ENCODE assay signal across 18 cellular contexts in the genomic region with DNA sequence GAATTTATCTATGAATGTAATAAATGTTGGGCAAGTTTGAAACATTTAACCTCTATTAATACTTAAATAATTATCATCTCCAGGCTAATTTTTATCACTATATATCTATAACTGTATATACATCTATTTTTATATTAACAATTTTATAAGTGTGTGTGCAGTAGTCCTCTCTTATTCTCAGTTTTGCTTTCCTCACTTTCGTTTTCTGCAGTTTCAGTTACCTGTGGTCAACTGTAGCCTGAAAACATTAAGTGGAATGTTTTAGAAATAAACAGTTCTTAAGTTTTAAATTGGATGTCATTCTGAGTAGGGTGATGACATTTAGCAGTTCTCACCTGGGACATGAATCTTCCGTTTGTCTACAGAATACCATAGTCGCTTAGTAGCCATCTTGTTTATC.
DNase-seq lines count a peak whose midpoint lies in the region; ATAC-seq and FAIRE-seq lines count a peak whose summit lies in the region.
"Had no signal": no experiment of that assay in that cellular context is flagged by ENCODE, and none has a peak within 500 bp of the region (broad histone marks: within the 10 kb centered on the region; RNA-seq: fewer than 3 reads in every experiment).

No MANE protein-coding gene starts in this region.

- H3K4me1 Mint-ChIP-seq in activated naive CD8-positive, alpha-beta T cell treated with anti-CD3 and anti-CD28 coated beads for 36 hours: peaks cover 2% of the 10 kb centered on the region

- no peaks in the 10 kb centered on the region for H3K27me3 ChIP-seq in small intestine (ENCODE audit: control insufficient read depth in 2 of 2, insufficient read depth in 2 of 2, low read length in 2 of 2)
- H3K27me3 ChIP-seq: transverse colon had no signal

- DNase-seq in small intestine (no peak), amniotic stem cell (lab: John Stamatoyannopoulos, UW) (no peak)
- no peak for DNase-seq in activated naive CD8-positive, alpha-beta T cell treated with anti-CD3 and anti-CD28 coated beads for 36 hours
- DNase-seq: cortex of kidney; GOT3; IMR-90; NCI-H1105; NCI-H2227 treated with DMSO at 0.1 percent for 48 hours; nucleus accumbens; stimulated activated CD4-positive, alpha-beta T cell treated with anti-CD3 and anti-CD28 coated beads, Interleukin-4, amount 100 ng/mL, for 1 hour; transverse colon had no signal

- H3K27ac Mint-ChIP-seq in activated naive CD8-positive, alpha-beta T cell treated with anti-CD3 and anti-CD28 coated beads for 36 hours: no peak overlapping the region

- no peaks in the 10 kb centered on the region for H3K9me3 ChIP-seq in small intestine (ENCODE audit: control insufficient read depth, low read depth)
- H3K9me3 ChIP-seq: transverse colon had no signal

- H3K36me3 Mint-ChIP-seq in activated naive CD8-positive, alpha-beta T cell treated with anti-CD3 and anti-CD28 coated beads for 36 hours: no peaks in the 10 kb centered on the region

- no peaks in the 10 kb centered on the region for H3K36me3 ChIP-seq in small intestine (ENCODE audit: control insufficient read depth in 2 of 2, insufficient read depth in 2 of 2, low read length in 2 of 2)
- H3K36me3 ChIP-seq: transverse colon had no signal

- H3K4me3 ChIP-seq in small intestine (ENCODE audit: low read depth in 1 of 2, low read length in 2 of 2): no peak overlapping the region
- H3K4me3 ChIP-seq: transverse colon had no signal

- no peaks in the 10 kb centered on the region for H3K4me1 ChIP-seq in small intestine (ENCODE audit: control insufficient read depth in 2 of 2, insufficient read depth in 1 of 2, low read depth in 1 of 2, low read length in 1 of 2)
- H3K4me1 ChIP-seq: transverse colon had no signal

- no peak overlapping the region for H3K4me3 Mint-ChIP-seq in activated naive CD8-positive, alpha-beta T cell treated with anti-CD3 and anti-CD28 coated beads for 36 hours

- ATAC-seq in GM19351 (IDR thresholded peaks at IDR 0.05; ENCODE audit: unreplicated experiment) (peak; percentile 83), GM21786 (IDR thresholded peaks at IDR 0.05; ENCODE audit: unreplicated experiment) (peak; percentile 73), HG03175 (IDR thresholded peaks at IDR 0.05; ENCODE audit: unreplicated experiment) (peak; percentile 83), GM18861 (IDR thresholded peaks at IDR 0.05; ENCODE audit: unreplicated experiment) (no peak)
- ATAC-seq: sciatic nerve had no signal

- 68 to 76% (median 71%) methylated on average over 3 of the region's 3 CpGs for WGBS in small intestine, 3 donors

- peak; percentile 68 for FAIRE-seq in small intestine (lab: Jason Lieb, UNC)
- FAIRE-seq: TTC549 had no signal

- peaks cover 8% of the 10 kb centered on the region for H3K27me3 Mint-ChIP-seq in activated naive CD8-positive, alpha-beta T cell treated with anti-CD3 and anti-CD28 coated beads for 36 hours

- H3K27ac ChIP-seq in small intestine (ENCODE audit: low read depth in 1 of 2, low read length in 1 of 2): no peak overlapping the region
- H3K27ac ChIP-seq: C4-2B, transverse colon had no signal

- no peaks in the 10 kb centered on the region for H3K9me3 Mint-ChIP-seq in activated naive CD8-positive, alpha-beta T cell treated with anti-CD3 and anti-CD28 coated beads for 36 hours
